25 cellular contexts compared by ENCODE assay signal in genomic region chr3:17558565-17558964, GRCh38.
"Had no signal": no experiment of that assay in that cellular context is flagged by ENCODE, and none has a peak within 500 bp of the region (broad histone marks: within the 10 kb centered on the region; RNA-seq: fewer than 3 reads in every experiment).

No MANE protein-coding gene starts in this region.

- H3K27ac ChIP-seq: stomach, suprapubic skin, testis, thoracic aorta, thyroid gland, tibial artery, tibial nerve, transverse colon, upper lobe of left lung, upper lobe of right lung, uterus, vagina had no signal

- H3K4me1 ChIP-seq: suprapubic skin, testis, thyroid gland, tibial artery, transverse colon, upper lobe of left lung, upper lobe of right lung, uterus, vagina had no signal

- H3K4me3 ChIP-seq: stomach, suprapubic skin, testis, thoracic aorta, thyroid gland, tibial artery, tibial nerve, transverse colon, upper lobe of left lung, upper lobe of right lung, uterus, vagina had no signal

- H3K36me3 ChIP-seq: suprapubic skin, thoracic aorta, thyroid gland, tibial artery, tibial nerve, transverse colon, upper lobe of left lung, upper lobe of right lung, uterus, vagina had no signal

- FAIRE-seq: urothelium cell line had no signal

- H3K27me3 ChIP-seq: stomach, suprapubic skin, testis, thyroid gland, tibial artery, tibial nerve, transverse colon, upper lobe of left lung, upper lobe of right lung, uterus, vagina had no signal

- DNase-seq: stimulated activated CD4-positive, alpha-beta T cell treated with anti-CD3 and anti-CD28 coated beads, Interleukin-2, amount 100 ng/mL, for 48 hours; stimulated activated CD4-positive, alpha-beta T cell treated with anti-CD3 and anti-CD28 coated beads, Interleukin-4, amount 100 ng/mL, for 1 hour; stimulated activated CD4-positive, alpha-beta T cell treated with anti-CD3 and anti-CD28 coated beads, Interleukin-4, amount 100 ng/mL, for 24 hours; stimulated activated CD4-positive, alpha-beta T cell treated with anti-CD3 and anti-CD28 coated beads, Interleukin-4, amount 100 ng/mL, for 4 hours; stimulated activated CD8-positive, alpha-beta memory T cell treated with anti-CD3 and anti-CD28 coated beads, Interleukin-4, amount 100 ng/mL, for 48 hours; stimulated activated naive B cell treated with anti-CD40 and anti-IgM and Interleukin-4, amounts not matched to agents 10 μg/mL and 1 μg/mL and 100 μg/mL, for 72 hours; stimulated activated naive CD4-positive, alpha-beta T cell; stimulated activated naive CD4-positive, alpha-beta T cell treated with Interleukin-2 at 50 U/mL for 16 hours; stimulated activated naive CD8-positive, alpha-beta T cell treated with anti-CD3 and anti-CD28 coated beads, Interleukin-15, amount 100 ng/mL, for 72 hours; stimulated activated naive CD8-positive, alpha-beta T cell treated with anti-CD3 and anti-CD28 coated beads, Interleukin-15, Interleukin-2, amounts not matched to agents 100 U/mL and 50 U/mL, for 24 hours; stomach; substantia nigra; testis; thyroid gland; tibial artery; transverse colon; upper lobe of left lung; upper lobe of right lung; uterus had no signal

- ATAC-seq: stimulated activated memory B cell treated with anti-CD40 and anti-IgM and Interleukin-4, amounts not matched to agents 10 μg/mL and 1 μg/mL and 100 μg/mL, for 72 hours; stimulated activated naive B cell treated with anti-CD40 and anti-IgM and Interleukin-4, amounts not matched to agents 10 μg/mL and 1 μg/mL and 100 μg/mL, for 72 hours; stimulated activated naive CD8-positive, alpha-beta T cell treated with anti-CD3 and anti-CD28 coated beads, Interleukin-15, Interleukin-2, amounts not matched to agents 100 U/mL and 50 U/mL, for 24 hours; upper lobe of right lung had no signal

- H3K9me3 ChIP-seq: stomach, suprapubic skin, testis, thoracic aorta, thyroid gland, tibial artery, tibial nerve, transverse colon, upper lobe of left lung, upper lobe of right lung, uterus, vagina had no signal
